ENCODE assay signal across 19 cellular contexts in the genomic region with DNA sequence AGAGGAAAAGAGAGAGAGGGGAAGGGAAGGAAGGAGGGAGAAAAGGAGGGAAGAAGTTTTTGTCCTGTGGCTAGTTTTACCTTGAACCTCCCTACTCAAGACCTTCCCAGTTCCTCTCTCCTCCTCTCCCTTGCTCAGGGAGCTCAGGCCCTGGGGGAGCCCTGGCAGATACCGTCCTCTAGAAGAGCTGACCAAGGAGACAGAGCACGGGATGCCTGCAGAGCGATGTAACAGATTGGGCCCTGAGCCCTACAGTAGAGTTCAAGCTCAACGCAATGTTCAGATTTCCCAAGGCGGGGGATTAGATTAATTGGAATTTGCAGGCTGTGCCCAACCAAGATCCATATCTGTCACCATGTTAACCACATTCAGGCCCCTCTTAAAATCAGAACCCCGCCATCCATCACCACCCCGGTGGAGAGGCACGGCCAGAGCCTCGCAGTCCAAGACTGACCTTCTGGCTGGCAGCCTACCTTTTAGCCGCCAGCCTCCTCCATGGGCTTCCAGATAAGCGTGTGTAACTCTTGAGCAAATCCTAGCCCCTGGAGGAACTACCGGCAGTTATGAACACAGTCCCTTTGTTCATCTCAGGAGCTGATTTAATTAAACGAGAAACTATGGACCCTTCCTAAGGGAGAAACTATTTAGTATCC.
DNase-seq lines count a peak whose midpoint lies in the region; ATAC-seq and TF ChIP-seq lines count a peak whose summit lies in the region.
"Had no signal": no experiment of that assay in that cellular context is flagged by ENCODE, and none has a peak within 500 bp of the region (broad histone marks: within the 10 kb centered on the region; RNA-seq: fewer than 3 reads in every experiment).

No MANE protein-coding gene starts in this region.

- H2BK120ac ChIP-seq in mesenchymal stem cell (ENCODE audit: low read depth, low read length) = no peak overlapping the region

- H2AFZ ChIP-seq in mesenchymal stem cell (ENCODE audit: low read depth, low read length) = no peak overlapping the region
- H2AFZ ChIP-seq: GM23338 had no signal

- H3K27ac ChIP-seq in left ventricle myocardium inferior (replicated peaks) = no peak overlapping the region
- H3K27ac ChIP-seq in SJCRH30 = peak overlapping the region; percentile 65
- no peak overlapping the region for H3K27ac ChIP-seq in mesenchymal stem cell (ENCODE audit: low read length, poor library complexity, severe bottlenecking)
- H3K27ac ChIP-seq in thoracic aorta = peak overlapping the region; percentile 16 to 62
- H3K27ac ChIP-seq in A673 (ENCODE audit: low read depth, low read length, poor library complexity, severe bottlenecking) = no peak overlapping the region

- H4K91ac ChIP-seq in mesenchymal stem cell (ENCODE audit: low read length) = no peak overlapping the region

- 94% methylated on average over 12 of the region's 13 CpGs for WGBS in mesenchymal stem cell

- no TSS peak for BruUV-seq in A673 (replicated peaks; lab: Mats Ljungman, UMichigan)

- TF ChIP-seq CTCF in left ventricle myocardium inferior (IDR thresholded peaks at IDR 0.05; ENCODE audit: borderline replicate concordance) (no peak), thoracic aorta (IDR thresholded peaks at IDR 0.05) (no peak), A673 (conservative IDR thresholded peaks at IDR 0.05; ENCODE audit: low read depth, low read length) (no peak)

- H3K27me3 ChIP-seq in left ventricle myocardium inferior (ENCODE audit: low read depth) (peaks cover 59% of the 10 kb centered on the region), SJCRH30 (no peaks in the 10 kb centered on the region), mesenchymal stem cell (ENCODE audit: control insufficient read depth in 1 of 2, insufficient read depth in 1 of 2, low read length in 2 of 2) (no peaks in the 10 kb centered on the region), thoracic aorta (replicated peaks; ENCODE audit: insufficient read depth) (no peaks in the 10 kb centered on the region), A673 (replicated peaks; ENCODE audit: insufficient read depth, low read depth, low read length, poor library complexity) (peaks cover 29% of the 10 kb centered on the region)

- H2BK12ac ChIP-seq in mesenchymal stem cell (ENCODE audit: low read length in 2 of 2) = no peak overlapping the region

- H3K9ac ChIP-seq in mesenchymal stem cell (ENCODE audit: low read length) = no peak overlapping the region

- H3K14ac ChIP-seq in mesenchymal stem cell (ENCODE audit: low read length in 2 of 2) = no peak overlapping the region

- peak overlapping the region; percentile 14 to 16 for H3K18ac ChIP-seq in mesenchymal stem cell (ENCODE audit: low read depth in 1 of 2, low read length in 2 of 2)

- H3K4me2 ChIP-seq in mesenchymal stem cell (ENCODE audit: low read length, poor library complexity, severe bottlenecking) = no peak overlapping the region

- no peak overlapping the region for H2BK5ac ChIP-seq in mesenchymal stem cell (ENCODE audit: low read depth, low read length, poor library complexity, severe bottlenecking)

- peak overlapping the region; percentile 73 for H2AK5ac ChIP-seq in mesenchymal stem cell (ENCODE audit: low read length, severe bottlenecking)

- intact Hi-C loops in Right ventricle myocardium inferior (cut with DNase I) = no loop called here
- intact Hi-C loops in left ventricle myocardium inferior (cut with micrococcal nuclease) = no loop called here
- intact Hi-C loops in A673 (cut with micrococcal nuclease; ENCODE audit: unreplicated experiment) = no loop called here

- POLR2A ChIA-PET in A673 (lab: Charles Lee; ENCODE audit: low non-redundant PET) = interaction anchor here (0.6 kb wide), 1 partner anchor 12 kb away, joined by 4 read pairs; no protein-coding TSS in a partner anchor

- ATAC-seq in Right ventricle myocardium inferior = peak; percentile 44
- ATAC-seq in thoracic aorta (ENCODE audit: insufficient number of reproducible peaks, low FRiP score, low read depth) = no peak
- no peak for ATAC-seq in GM18858 (IDR thresholded peaks at IDR 0.05; ENCODE audit: unreplicated experiment)
- ATAC-seq: GM23338 had no signal

- CTCF ChIA-PET in A673 (lab: Charles Lee) = no interaction called here

- H3K79me1 ChIP-seq in mesenchymal stem cell (replicated peaks; ENCODE audit: low read length, poor library complexity, severe bottlenecking) = peaks cover 16% of the 10 kb centered on the region

- peak overlapping the region; percentile 81 for H2BK15ac ChIP-seq in mesenchymal stem cell (ENCODE audit: low read depth, poor library complexity, severe bottlenecking)

- H3K4me3 ChIP-seq in left ventricle myocardium inferior = no peak overlapping the region
- no peak overlapping the region for H3K4me3 ChIP-seq in SJCRH30
- H3K4me3 ChIP-seq in mesenchymal stem cell (ENCODE audit: insufficient read depth in 1 of 2, low read depth in 1 of 2, low read length in 2 of 2) = no peak overlapping the region
- H3K4me3 ChIP-seq in thoracic aorta = no peak overlapping the region
- no peak overlapping the region for H3K4me3 ChIP-seq in A673 (ENCODE audit: low read depth, low read length, poor library complexity, severe bottlenecking)
- H3K4me3 ChIP-seq: GM23338 had no signal

- no peak overlapping the region for H3K23ac ChIP-seq in mesenchymal stem cell (ENCODE audit: low read length in 2 of 2)

- H3K36me3 ChIP-seq in left ventricle myocardium inferior (no peaks in the 10 kb centered on the region), SJCRH30 (no peaks in the 10 kb centered on the region), mesenchymal stem cell (ENCODE audit: control insufficient read depth in 1 of 2, insufficient read depth in 2 of 2, low read depth in 1 of 2, low read length in 2 of 2) (no peaks in the 10 kb centered on the region), thoracic aorta (no peaks in the 10 kb centered on the region), A673 (ENCODE audit: insufficient read depth, low read length, poor library complexity, severe bottlenecking) (no peaks in the 10 kb centered on the region)

- no peak overlapping the region for H3K4ac ChIP-seq in mesenchymal stem cell (ENCODE audit: low read depth in 1 of 2, low read length in 2 of 2)

- no peaks in the 10 kb centered on the region for H3K9me3 ChIP-seq in left ventricle myocardium inferior (replicated peaks)
- no peaks in the 10 kb centered on the region for H3K9me3 ChIP-seq in SJCRH30 (replicated peaks)
- H3K9me3 ChIP-seq in mesenchymal stem cell (ENCODE audit: control insufficient read depth, low read length) = no peaks in the 10 kb centered on the region
- H3K9me3 ChIP-seq in thoracic aorta = no peaks in the 10 kb centered on the region
- no peaks in the 10 kb centered on the region for H3K9me3 ChIP-seq in A673 (ENCODE audit: low read depth, low read length, poor library complexity, severe bottlenecking)

- H4K8ac ChIP-seq in mesenchymal stem cell (ENCODE audit: low read length) = peak overlapping the region; percentile 62

- no peak for DNase-seq in Right ventricle myocardium inferior (ENCODE audit: missing footprints)
- DNase-seq in left ventricle myocardium inferior = no peak
- no peak for DNase-seq in SJCRH30
- DNase-seq in mesenchymal stem cell = no peak
- no peak for DNase-seq in thoracic aorta (ENCODE audit: low spot score)
- DNase-seq in KG1 (lab: John Stamatoyannopoulos, UW) = no peak
- DNase-seq in A673 (ENCODE audit: low spot score) = no peak
- DNase-seq: 8988T; CD4-positive, CD25-positive, alpha-beta regulatory T cell; DND-41; GF-D8; NCI-H1092; NCI-H1694; NCI-H2107; NCI-H345; NCI-H526 treated with DMSO at 0.1 percent for 48 hours; NK-92 treated with Interleukin-12 subunit alpha and Interleukin-12 subunit beta, amount 100 ng/mL, for 24 hours had no signal

- no peaks in the 10 kb centered on the region for H3K4me1 ChIP-seq in left ventricle myocardium inferior
- peaks cover 38% of the 10 kb centered on the region for H3K4me1 ChIP-seq in SJCRH30
- H3K4me1 ChIP-seq in mesenchymal stem cell (ENCODE audit: control insufficient read depth, insufficient read depth, low read depth, low read length) = peaks cover 28% of the 10 kb centered on the region
- H3K4me1 ChIP-seq in thoracic aorta (ENCODE audit: control insufficient read depth in 1 of 2, low read depth in 2 of 2) = peaks cover 52 to 70% of the 10 kb centered on the region in 2 donors
- H3K4me1 ChIP-seq in A673 (ENCODE audit: insufficient read depth, low read length, poor library complexity, severe bottlenecking) = no peaks in the 10 kb centered on the region

Comparison
In these comparisons a context has a peak if more than half of its experiments do, and no peak if none do; other contexts are left out.
1. H3K27ac ChIP-seq: peak in SJCRH30 (single experiment) and thoracic aorta (2 of 2); none in left ventricle myocardium inferior (single experiment), mesenchymal stem cell (single experiment) and A673 (single experiment).